10 cellular contexts compared by ENCODE assay signal in the genomic region with DNA sequence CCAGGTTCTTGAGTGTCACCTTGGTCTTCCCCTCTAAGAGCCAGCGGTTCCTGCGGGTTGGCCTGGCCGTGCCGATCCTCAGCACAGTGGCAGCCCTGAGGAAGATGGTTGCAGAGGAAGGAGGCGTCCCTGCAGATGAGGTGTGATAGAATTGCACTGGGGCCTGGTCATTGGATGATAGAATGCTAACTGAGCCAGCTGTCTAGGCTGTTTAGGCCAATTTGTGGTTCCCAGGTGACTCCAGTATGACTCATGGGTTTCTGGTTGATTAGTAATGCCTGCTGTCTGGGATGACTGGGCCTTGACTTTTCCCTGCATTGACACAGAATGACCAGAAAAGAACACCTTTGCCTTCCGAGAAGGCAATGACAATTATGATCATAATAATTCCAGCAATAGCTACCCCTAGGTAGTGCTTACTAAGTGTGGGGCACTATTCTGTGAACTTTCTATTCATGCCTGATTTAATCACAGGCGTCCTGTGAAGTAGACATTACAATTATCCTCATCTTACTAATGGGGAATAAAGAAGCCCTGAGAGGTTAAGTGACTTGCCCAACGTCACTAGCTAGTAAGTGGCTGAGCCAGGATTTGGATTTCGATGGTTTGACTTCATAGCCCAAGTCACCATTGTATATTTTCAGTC. TPM values are rescaled to one million over a fixed set of nuclear protein-coding genes. Genes with fewer than 3 reads are reported as not detected.
DNase-seq lines count a peak whose midpoint lies in the region; ATAC-seq and TF ChIP-seq lines count a peak whose summit lies in the region.
"Had no signal": no experiment of that assay in that cellular context is flagged by ENCODE, and none has a peak within 500 bp of the region (broad histone marks: within the 10 kb centered on the region; RNA-seq: fewer than 3 reads in every experiment).

No MANE protein-coding gene starts in this region.

- no peaks in the 10 kb centered on the region for H3K4me1 ChIP-seq in ovary (ENCODE audit: insufficient read depth)

- no peak overlapping the region for H3K4me3 Mint-ChIP-seq in activated naive CD8-positive, alpha-beta T cell treated with anti-CD3 and anti-CD28 coated beads, Interleukin-2, amount 50 U/mL, for 24 hours
- H3K4me3 Mint-ChIP-seq in activated naive CD8-positive, alpha-beta T cell treated with anti-CD3 and anti-CD28 coated beads for 36 hours, result no peak overlapping the region
- H3K4me3 Mint-ChIP-seq in stimulated activated effector memory CD8-positive, alpha-beta T cell treated with anti-CD3 and anti-CD28 coated beads, Interleukin-12 subunit alpha, Interleukin-12 subunit beta, amount 100 ng/mL, for 72 hours, result no peak overlapping the region

- H3K36me3 Mint-ChIP-seq in activated naive CD8-positive, alpha-beta T cell treated with anti-CD3 and anti-CD28 coated beads, Interleukin-2, amount 50 U/mL, for 24 hours (ENCODE audit: low read depth), result peaks cover 3% of the 10 kb centered on the region
- peaks cover 7% of the 10 kb centered on the region for H3K36me3 Mint-ChIP-seq in activated naive CD8-positive, alpha-beta T cell treated with anti-CD3 and anti-CD28 coated beads for 36 hours
- no peaks in the 10 kb centered on the region for H3K36me3 Mint-ChIP-seq in stimulated activated effector memory CD8-positive, alpha-beta T cell treated with anti-CD3 and anti-CD28 coated beads, Interleukin-12 subunit alpha, Interleukin-12 subunit beta, amount 100 ng/mL, for 72 hours

- TF ChIP-seq CTCF in choroid plexus epithelial cell (conservative IDR thresholded peaks at IDR 0.05; ENCODE audit: low read depth, low read length) (no peak), ovary (IDR thresholded peaks at IDR 0.05) (no peak)

- no peaks in the 10 kb centered on the region for H3K36me3 ChIP-seq in ovary

- peak; percentile 2 for DNase-seq in activated naive CD8-positive, alpha-beta T cell treated with anti-CD3 and anti-CD28 coated beads, Interleukin-2, amount 50 U/mL, for 24 hours
- no peak for DNase-seq in activated naive CD8-positive, alpha-beta T cell treated with anti-CD3 and anti-CD28 coated beads for 36 hours
- peak; percentile 13 for DNase-seq in HT-29 (ENCODE audit: low spot score)
- DNase-seq in choroid plexus epithelial cell (ENCODE audit: low read depth), result peak; percentile 74
- peak in 1 of 2 donors; percentile 60 for DNase-seq in stimulated activated effector memory CD8-positive, alpha-beta T cell treated with anti-CD3 and anti-CD28 coated beads, Interleukin-12 subunit alpha, Interleukin-12 subunit beta, amount 100 ng/mL, for 72 hours (ENCODE audit: low spot score in 2 of 2)
- no peak for DNase-seq in DMS114 treated with DMSO at 0.1 percent for 48 hours (lab: John Stamatoyannopoulos, UW; ENCODE audit: unreplicated experiment)
- no peak for DNase-seq in ovary
- no peak for DNase-seq in GM19238 (ENCODE audit: insufficient read length, low spot score)
- DNase-seq: C1 segment of cervical spinal cord, NCI-H187 treated with DMSO at 0.1 percent for 48 hours had no signal

- intact Hi-C loops in ovary (cut with DNase I), result no loop called here

- H3K27me3 ChIP-seq in ovary, result no peaks in the 10 kb centered on the region

- no peak for TF ChIP-seq EP300 in ovary (IDR thresholded peaks at IDR 0.05)

- 85 to 92% (median 86%) methylated on average over 9 of the region's 9 CpGs for WGBS in ovary, 3 donors

- H3K9me3 Mint-ChIP-seq in activated naive CD8-positive, alpha-beta T cell treated with anti-CD3 and anti-CD28 coated beads, Interleukin-2, amount 50 U/mL, for 24 hours, result peaks cover 13% of the 10 kb centered on the region
- H3K9me3 Mint-ChIP-seq in activated naive CD8-positive, alpha-beta T cell treated with anti-CD3 and anti-CD28 coated beads for 36 hours, result peaks cover 6% of the 10 kb centered on the region
- H3K9me3 Mint-ChIP-seq in stimulated activated effector memory CD8-positive, alpha-beta T cell treated with anti-CD3 and anti-CD28 coated beads, Interleukin-12 subunit alpha, Interleukin-12 subunit beta, amount 100 ng/mL, for 72 hours, result no peaks in the 10 kb centered on the region

- no peaks in the 10 kb centered on the region for H3K9me3 ChIP-seq in ovary

- peaks cover 1% of the 10 kb centered on the region for H3K4me1 Mint-ChIP-seq in activated naive CD8-positive, alpha-beta T cell treated with anti-CD3 and anti-CD28 coated beads, Interleukin-2, amount 50 U/mL, for 24 hours
- H3K4me1 Mint-ChIP-seq in activated naive CD8-positive, alpha-beta T cell treated with anti-CD3 and anti-CD28 coated beads for 36 hours, result no peaks in the 10 kb centered on the region
- H3K4me1 Mint-ChIP-seq in stimulated activated effector memory CD8-positive, alpha-beta T cell treated with anti-CD3 and anti-CD28 coated beads, Interleukin-12 subunit alpha, Interleukin-12 subunit beta, amount 100 ng/mL, for 72 hours, result peaks cover 12% of the 10 kb centered on the region

- no peak overlapping the region for H3K27ac ChIP-seq in ovary

- ATAC-seq in activated naive CD8-positive, alpha-beta T cell treated with anti-CD3 and anti-CD28 coated beads, Interleukin-2, amount 50 U/mL, for 24 hours, result peak; percentile 83
- ATAC-seq in stimulated activated effector memory CD8-positive, alpha-beta T cell treated with anti-CD3 and anti-CD28 coated beads, Interleukin-12 subunit alpha, Interleukin-12 subunit beta, amount 100 ng/mL, for 72 hours, result peak; percentile 93

- H3K4me3 ChIP-seq in choroid plexus epithelial cell (ENCODE audit: low read depth, low read length) (no peak overlapping the region), ovary (no peak overlapping the region)

- TF ChIP-seq POLR2A in ovary (IDR thresholded peaks at IDR 0.05), result no peak

- H3K27me3 Mint-ChIP-seq in activated naive CD8-positive, alpha-beta T cell treated with anti-CD3 and anti-CD28 coated beads, Interleukin-2, amount 50 U/mL, for 24 hours, result no peaks in the 10 kb centered on the region
- no peaks in the 10 kb centered on the region for H3K27me3 Mint-ChIP-seq in activated naive CD8-positive, alpha-beta T cell treated with anti-CD3 and anti-CD28 coated beads for 36 hours

- H3K27ac Mint-ChIP-seq in activated naive CD8-positive, alpha-beta T cell treated with anti-CD3 and anti-CD28 coated beads, Interleukin-2, amount 50 U/mL, for 24 hours, result no peak overlapping the region
- no peak overlapping the region for H3K27ac Mint-ChIP-seq in activated naive CD8-positive, alpha-beta T cell treated with anti-CD3 and anti-CD28 coated beads for 36 hours
- no peak overlapping the region for H3K27ac Mint-ChIP-seq in stimulated activated effector memory CD8-positive, alpha-beta T cell treated with anti-CD3 and anti-CD28 coated beads, Interleukin-12 subunit alpha, Interleukin-12 subunit beta, amount 100 ng/mL, for 72 hours

RNA-seq across cellular contexts. Expression of a gene that starts 31.5 kb away (rescaled TPM):
- under 1 TPM; 0.39 to 0.40 TPM for total RNA-seq in activated naive CD8-positive, alpha-beta T cell treated with anti-CD3 and anti-CD28 coated beads for 36 hours
- total RNA-seq in HT-29 (2014; rRNA removed; shearing (Covaris generic)), result 13.6 and 21.7 TPM in 2 replicates
- total RNA-seq in ovary, result 10 to 100 TPM in 1 of 7 donors, 1 to 10 TPM in 2, under 1 TPM in 3, not detected in 1; 0.15 to 11.1 (median 0.88) TPM
- under 1 TPM; 0.13 to 0.18 TPM for polyA plus RNA-seq in ovary

Comparison
In these comparisons a context has a peak if more than half of its experiments do, and no peak if none do; other contexts are left out.
1. DNase-seq: peak in activated naive CD8-positive, alpha-beta T cell treated with anti-CD3 and anti-CD28 coated beads, Interleukin-2, amount 50 U/mL, for 24 hours (single experiment), HT-29 (single experiment) and choroid plexus epithelial cell (single experiment); none in activated naive CD8-positive, alpha-beta T cell treated with anti-CD3 and anti-CD28 coated beads for 36 hours (single experiment), DMS114 treated with DMSO at 0.1 percent for 48 hours (single experiment), ovary (0 of 5) and GM19238 (single experiment).